In the genomic region with DNA sequence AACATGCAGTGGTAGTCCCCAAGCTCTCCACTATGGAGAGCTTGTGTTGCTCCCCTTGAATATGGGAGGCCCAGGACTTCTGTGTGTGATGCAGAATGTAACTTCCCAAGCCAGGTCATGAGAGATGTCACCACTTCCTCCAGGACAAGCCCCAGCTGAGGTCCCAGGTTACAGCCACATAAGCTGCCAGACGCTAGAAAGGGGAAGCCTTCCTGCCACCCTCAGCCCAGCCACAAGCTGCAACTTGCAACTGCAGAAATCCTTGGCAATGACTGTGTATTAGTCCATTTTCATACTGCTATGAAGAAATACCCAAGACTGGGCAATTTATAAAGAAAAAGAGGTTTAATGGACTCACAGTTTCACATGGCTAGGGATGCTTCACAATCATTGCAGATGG, we compare ENCODE assay signal across 24 cellular contexts.
A peak's percentile ranks its signal among the peaks of the same experiment; 100 is the strongest.
DNase-seq lines count a peak whose midpoint lies in the region; ATAC-seq, FAIRE-seq and TF ChIP-seq lines count a peak whose summit lies in the region.
"Had no signal": no experiment of that assay in that cellular context is flagged by ENCODE, and none has a peak within 500 bp of the region (broad histone marks: within the 10 kb centered on the region; RNA-seq: fewer than 3 reads in every experiment).

No MANE protein-coding gene starts in this region.

- H3K36me3 ChIP-seq in bronchial epithelial cell (ENCODE audit: control insufficient read depth, insufficient read depth, low read length): no peaks in the 10 kb centered on the region
- H3K36me3 ChIP-seq: MG63 had no signal

- no peaks in the 10 kb centered on the region for H3K27me3 ChIP-seq in bronchial epithelial cell (ENCODE audit: control insufficient read depth, insufficient read depth, low read length)
- H3K27me3 ChIP-seq: MG63 had no signal

- intact Hi-C loops in Right ventricle myocardium inferior (cut with DNase I): no loop called here

- no peak for TF ChIP-seq CTCF in bronchial epithelial cell (IDR thresholded peaks at IDR 0.05; ENCODE audit: insufficient read depth, low read length, severe bottlenecking)

- H3K4me3 ChIP-seq in bronchial epithelial cell (ENCODE audit: low read depth, low read length): no peak overlapping the region
- H3K4me3 ChIP-seq: GM12878, MG63 had no signal

- no peak for FAIRE-seq in bronchial epithelial cell (lab: Jason Lieb, UNC)
- FAIRE-seq: G401.6, GM12878, RCC 7860 had no signal

- DNase-seq in AML-193 (lab: John Stamatoyannopoulos, UW) (peak; percentile 0 to 2), KG1 (lab: John Stamatoyannopoulos, UW) (peak; percentile 10), NOMO-1 treated with DMSO at 0.1 percent for 48 hours (lab: John Stamatoyannopoulos, UW; ENCODE audit: unreplicated experiment) (peak; percentile 55), bronchial epithelial cell (ENCODE audit: low read depth) (peak; percentile 72), Right ventricle myocardium inferior (ENCODE audit: missing footprints) (no peak), GM03348 (ENCODE audit: low spot score) (no peak), NCI-H510A (lab: John Stamatoyannopoulos, UW) (no peak)
- DNase-seq: 8988T; Caco-2; CD4-positive, alpha-beta T cell; HFFc6; Karpas-422; MG63; NCI-H1417; NCI-H187; NCI-H2107; NCI-H524; NCI-H82; Right ventricle myocardium superior; T-cell had no signal

- no peak for ATAC-seq in GM19035 (IDR thresholded peaks at IDR 0.05; ENCODE audit: unreplicated experiment)
- no peak for ATAC-seq in Right ventricle myocardium inferior
- ATAC-seq: GM12878, T-cell had no signal

Comparison
In these comparisons a context has a peak if more than half of its experiments do, and no peak if none do; other contexts are left out.
1. DNase-seq: peak in AML-193 (2 of 2), KG1 (single experiment), NOMO-1 treated with DMSO at 0.1 percent for 48 hours (single experiment) and bronchial epithelial cell (single experiment); none in Right ventricle myocardium inferior (single experiment), GM03348 (single experiment) and NCI-H510A (single experiment).